In the genomic region with DNA sequence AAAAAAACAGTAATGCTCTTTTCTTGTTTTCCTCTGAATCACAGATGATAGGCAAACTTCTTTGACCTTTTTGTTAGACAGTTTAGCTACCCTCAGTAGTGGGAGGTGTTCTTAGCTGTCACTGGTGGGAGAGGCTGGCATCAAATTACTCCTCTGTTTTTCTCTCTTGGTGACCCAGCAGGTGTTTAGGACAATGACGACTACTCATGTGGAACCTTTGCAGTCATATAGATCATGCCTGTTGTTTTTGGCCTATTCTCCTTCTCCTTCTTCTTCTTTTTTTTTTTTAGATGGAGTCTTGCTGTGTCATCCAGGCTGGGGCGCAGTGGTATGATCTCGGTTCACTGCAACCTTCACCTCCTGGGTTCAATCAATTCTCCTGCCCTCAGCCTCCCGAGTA, we compare ENCODE assay signal across 1 cellular context.
A peak's percentile ranks its signal among the peaks of the same experiment; 100 is the strongest.
TF ChIP-seq lines count a peak whose summit lies in the region.

No MANE protein-coding gene starts in this region.

TF ChIP-seq in K562, 482 proteins besides CTCF, POLR2A, EP300 and RAD21:
- TF ChIP-seq NFE2 (IDR thresholded peaks at IDR 0.05; ENCODE audit: low read depth) (peak; percentile 52; the same call in 1 of the 2 replicates), ZNF316 (IDR thresholded peaks at IDR 0.05) (peak; percentile 13; the same call in 1 of the 2 replicates), MED1 (CRISPR knock-in tag; IDR thresholded peaks at IDR 0.05; ENCODE audit: borderline replicate concordance) (no peak), TCF3 (CRISPR knock-in tag; IDR thresholded peaks at IDR 0.05) (no peak), C11orf30 (IDR thresholded peaks at IDR 0.05; ENCODE audit: low read depth) (peak; percentile 40; the same call in 1 of the 2 replicates), ZNF384 (IDR thresholded peaks at IDR 0.05; ENCODE audit: low read depth, low read length) (peak; percentile 32; the same call in 1 of the 2 replicates), ADNP (tag; IDR thresholded peaks at IDR 0.05) (no peak), MCM5 (IDR thresholded peaks at IDR 0.05; ENCODE audit: low read depth) (no peak)
